Comparison of ENCODE assay signal across 7 cellular contexts in genomic region chr18:14470046-14470445, GRCh38.
DNase-seq lines count a peak whose midpoint lies in the region; TF ChIP-seq lines count a peak whose summit lies in the region.
"Not testable (repeated sequence)": the region's sequence is repeated elsewhere in the genome, so short reads cannot be mapped to it uniquely, and the experiment has no call there.

No MANE protein-coding gene starts in this region.

- intact Hi-C loops in MCF 10A (cut with micrococcal nuclease), result not testable (repeated sequence)

- H3K9me2 ChIP-seq in GM23248 (ENCODE audit: insufficient read depth), result not testable (repeated sequence)

- not testable (repeated sequence) for H3K36me3 ChIP-seq in GM23248 (ENCODE audit: low read depth); MG63; osteoblast (ENCODE audit: insufficient read depth, low read length)

- not testable (repeated sequence) for H3K4me1 ChIP-seq in GM23248 (ENCODE audit: insufficient read depth)
- peaks cover 10% of the 10 kb centered on the region for H3K4me1 ChIP-seq in osteoblast (ENCODE audit: insufficient read depth, low read length)

- not testable (repeated sequence) for H2AFZ ChIP-seq in GM23248; osteoblast (ENCODE audit: low read length)

- H3K36me3 Mint-ChIP-seq in MCF 10A (ENCODE audit: insufficient read depth, unreplicated experiment), result not testable (repeated sequence)

- H3K4me1 Mint-ChIP-seq in MCF 10A (ENCODE audit: insufficient read depth, unreplicated experiment), result peaks cover 32% of the 10 kb centered on the region

- not testable (repeated sequence) for BruUV-seq in MCF 10A (replicated peaks; lab: Mats Ljungman, UMichigan)

- not testable (repeated sequence) for H3K9ac ChIP-seq in GM23248

- not testable (repeated sequence) for H3K79me2 ChIP-seq in GM23248 (ENCODE audit: insufficient read depth); osteoblast (ENCODE audit: insufficient read depth, low read length)

- not testable (repeated sequence) for H4K20me1 ChIP-seq in GM23248 (ENCODE audit: insufficient read depth); osteoblast (ENCODE audit: insufficient read depth, low read length)

- H3K27me3 ChIP-seq in GM23248 (replicated peaks; ENCODE audit: insufficient read depth); MG63; osteoblast (ENCODE audit: insufficient read depth, low read length): not testable (repeated sequence)

- peak overlapping the region; percentile 14 for H3K27ac Mint-ChIP-seq in MCF 10A (ENCODE audit: low read depth, unreplicated experiment)

- POLR2A ChIA-PET in MCF 10A (lab: Yijun Ruan, JAX), result not testable (repeated sequence)

- CTCF ChIA-PET in MCF 10A (lab: Yijun Ruan, JAX), result not testable (repeated sequence)

- H3K4me3 ChIP-seq in AG09309 (ENCODE audit: control insufficient read depth, low read depth, low read length); GM23248; MG63; osteoblast (ENCODE audit: insufficient read depth, low read length): not testable (repeated sequence)

- H3K4me2 ChIP-seq in GM23248 (ENCODE audit: unreplicated experiment); osteoblast (ENCODE audit: insufficient read depth, low read length): not testable (repeated sequence)

- H3K9me3 Mint-ChIP-seq in MCF 10A (ENCODE audit: unreplicated experiment), result not testable (repeated sequence)

- not testable (repeated sequence) for H3K9me3 ChIP-seq in GM23248 (ENCODE audit: low read depth); MG63; osteoblast (ENCODE audit: low read depth, low read length)

- H3K27ac ChIP-seq in GM23248, result not testable (repeated sequence)
- peak overlapping the region; percentile 69 for H3K27ac ChIP-seq in osteoblast (ENCODE audit: low read depth, low read length)

- not testable (repeated sequence) for TF ChIP-seq CTCF in AG09309 (IDR thresholded peaks at IDR 0.05; ENCODE audit: control insufficient read depth, insufficient read depth, low read depth, low read length, missing control alignments); MCF 10A (IDR thresholded peaks at IDR 0.05; ENCODE audit: unreplicated experiment); osteoblast (IDR thresholded peaks at IDR 0.05; ENCODE audit: extremely low read depth, low read depth, low read length)

- H3F3A ChIP-seq in GM23248 (ENCODE audit: insufficient read depth), result not testable (repeated sequence)

- peak; percentile 69 for DNase-seq in AG09309 (ENCODE audit: low read depth)
- DNase-seq in GM23248, result peak; percentile 44
- peak; percentile 64 for DNase-seq in MG63
- DNase-seq in SIG-M5 treated with dmso at 0.1 percent for 504 hours (lab: John Stamatoyannopoulos, UW; ENCODE audit: unreplicated experiment), result peak; percentile 1
- peak; percentile 87 for DNase-seq in MCF 10A (ENCODE audit: unreplicated experiment)
- DNase-seq in fibroblast of peridontal ligament (ENCODE audit: extremely low read depth), result peak; percentile 82
- DNase-seq in osteoblast (ENCODE audit: insufficient read length, low spot score, missing footprints), result peak; percentile 60

- in situ Hi-C loops in GM23248 (cut with MboI), result not testable (repeated sequence)

- H3K27me3 Mint-ChIP-seq in MCF 10A (ENCODE audit: insufficient read depth, unreplicated experiment), result not testable (repeated sequence)

- peak overlapping the region; percentile 4 for H3K4me3 Mint-ChIP-seq in MCF 10A (ENCODE audit: unreplicated experiment)

Comparison
In these comparisons a context has a peak if more than half of its experiments do, and no peak if none do; other contexts are left out.
1. DNase-seq: peak in every context shown above with its lines; median percentile 87 in MCF 10A; 82 in fibroblast of peridontal ligament; 69 in AG09309; 64 in MG63; 60 in osteoblast; 44 in GM23248; 1 in SIG-M5 treated with dmso at 0.1 percent for 504 hours.